In genomic region chr11:2298795-2299747, GRCh38 we compare ENCODE assay signal across 8 cellular contexts. TPM values are rescaled to one million over a fixed set of nuclear protein-coding genes. Genes with fewer than 3 reads are reported as not detected.
DNase-seq lines count a peak whose midpoint lies in the region; ATAC-seq and TF ChIP-seq lines count a peak whose summit lies in the region.

No MANE protein-coding gene starts in this region.

- H3K4me3 ChIP-seq in mucosa of descending colon, result no peak overlapping the region
- H3K4me3 ChIP-seq in GM23248, result no peak overlapping the region

- peaks cover 6% of the 10 kb centered on the region; the same call in 1 of the 2 replicates for H3K27me3 ChIP-seq in GM23248 (replicated peaks; ENCODE audit: insufficient read depth)

- peak; percentile 15 for TF ChIP-seq CTCF in GM10248 (IDR thresholded peaks at IDR 0.05; ENCODE audit: control extremely low read depth, extremely low read depth, low read depth, missing control alignments)
- TF ChIP-seq CTCF in brain (conservative IDR thresholded peaks at IDR 0.05), result peak; percentile 55 to 64
- TF ChIP-seq CTCF in mucosa of descending colon (IDR thresholded peaks at IDR 0.05), result no peak

- H3K27ac Mint-ChIP-seq in brain, result peak overlapping the region in 1 of 5 experiments; percentile 60

- H3K4me1 ChIP-seq in mucosa of descending colon (ENCODE audit: low read depth) (no peaks in the 10 kb centered on the region), GM23248 (ENCODE audit: insufficient read depth) (no peaks in the 10 kb centered on the region)

- H3K9me3 Mint-ChIP-seq in brain, result peaks cover 0 to 1% (median 0%) of the 10 kb centered on the region in 5 experiments

- CTCF ChIA-PET in GM10248 (lab: Yijun Ruan, JAX), result interaction anchor here (1.0 to 17.1 kb wide), 3 partner anchors 11 to 122 kb away, joined by 3 to 485 read pairs (median 8); no protein-coding TSS in a partner anchor

- peaks cover 14% of the 10 kb centered on the region for H3K27me3 Mint-ChIP-seq in brain

- in situ Hi-C loops in GM23248 (cut with MboI), result loop anchor here (10.0 to 25.0 kb wide), 2 partner anchors 112 to 126 kb away; no protein-coding TSS in a partner anchor

- H3K79me2 ChIP-seq in GM23248 (ENCODE audit: insufficient read depth), result no peaks in the 10 kb centered on the region

- no peaks in the 10 kb centered on the region for H3K9me2 ChIP-seq in GM23248 (ENCODE audit: insufficient read depth)

- no peaks in the 10 kb centered on the region for H4K20me1 ChIP-seq in GM23248 (ENCODE audit: insufficient read depth)

- ATAC-seq in mucosa of descending colon (peak; percentile 26), HG03432 (IDR thresholded peaks at IDR 0.05; ENCODE audit: unreplicated experiment) (no peak), GM21529 (IDR thresholded peaks at IDR 0.05; ENCODE audit: unreplicated experiment) (no peak)

- H3K9me3 ChIP-seq in mucosa of descending colon (no peaks in the 10 kb centered on the region), GM23248 (ENCODE audit: low read depth) (no peaks in the 10 kb centered on the region)

- intact Hi-C loops in mucosa of descending colon (cut with DNase I, micrococcal nuclease), result loop anchor here (10.0 kb wide), 2 partner anchors 94 to 104 kb away; no protein-coding TSS in a partner anchor

- no peaks in the 10 kb centered on the region for H3K36me3 Mint-ChIP-seq in brain

- H3F3A ChIP-seq in GM23248 (ENCODE audit: insufficient read depth), result no peaks in the 10 kb centered on the region

- H3K4me2 ChIP-seq in GM23248 (ENCODE audit: unreplicated experiment), result no peak overlapping the region

- H2AFZ ChIP-seq in GM23248, result no peak overlapping the region

- DNase-seq in GM10248 (ENCODE audit: extremely low spot score) (no peak), NCI-H1105 (lab: John Stamatoyannopoulos, UW) (peak; percentile 7), mucosa of descending colon (peak; percentile 22 to 52 (median 51)), GM23248 (no peak), Ammon's horn (ENCODE audit: low spot score) (no peak)

- no peak overlapping the region for H3K4me3 Mint-ChIP-seq in brain

- POLR2A ChIA-PET in GM10248 (lab: Yijun Ruan, JAX), result no interaction called here

- no peaks in the 10 kb centered on the region for H3K36me3 ChIP-seq in mucosa of descending colon (ENCODE audit: low read depth)
- H3K36me3 ChIP-seq in GM23248 (ENCODE audit: low read depth), result no peaks in the 10 kb centered on the region

- no peak overlapping the region for H3K27ac ChIP-seq in GM23248

- no peak overlapping the region for H3K9ac ChIP-seq in GM23248

- peaks cover 7% of the 10 kb centered on the region for H3K4me1 Mint-ChIP-seq in brain

- 52 to 55% methylated on average over 17 to 18 of the region's 18 CpGs for WGBS in GM23248 (ENCODE audit: low coverage in 1 of 2, low lambda C conversion rate in 2 of 2, missing lambda C conversion rate in 2 of 2), 2 experiments

RNA-seq across cellular contexts. Expression of gene C11orf21, which starts 2.6 kb away (rescaled TPM):
- polyA plus RNA-seq in brain (ENCODE audit: insufficient read depth, low read depth, low replicate concordance) (not detected), GM23248 (2016; fragmentation: Nextera tagmentation; extraction: Ambion mirVana) (not detected in 2 replicates)
- 1 to 10 TPM in 2 of 3 donors, under 1 TPM in 1; 0.35 to 2.3 (median 1.9) TPM for total RNA-seq in mucosa of descending colon
- total RNA-seq in GM23248 (2014; rRNA removed; shearing (Covaris generic)), result not detected in 2 replicates

RNA-seq across cellular contexts. Expression of gene TSPAN32, which starts 2.7 kb away (rescaled TPM):
- polyA plus RNA-seq in brain (ENCODE audit: insufficient read depth, low read depth, low replicate concordance), result not detected
- total RNA-seq in mucosa of descending colon, result 1 to 10 TPM; 1.2 to 2.8 (median 2.6) TPM
- not detected in 2 replicates for total RNA-seq in GM23248 (2014; rRNA removed; shearing (Covaris generic))
- not detected in 2 replicates for polyA plus RNA-seq in GM23248 (2016; fragmentation: Nextera tagmentation; extraction: Ambion mirVana)

RNA-seq across cellular contexts. Expression of gene ASCL2, which starts 28.7 kb away (rescaled TPM):
- polyA plus RNA-seq in brain (ENCODE audit: insufficient read depth, low read depth, low replicate concordance), result 6.5 TPM
- 1 to 10 TPM; 2.6 to 8.4 (median 8.1) TPM for total RNA-seq in mucosa of descending colon
- not detected in 2 replicates for total RNA-seq in GM23248 (2014; rRNA removed; shearing (Covaris generic))
- not detected in 2 replicates for polyA plus RNA-seq in GM23248 (2016; fragmentation: Nextera tagmentation; extraction: Ambion mirVana)

Comparison
In these comparisons a context has a peak if more than half of its experiments do, and no peak if none do; other contexts are left out.
1. DNase-seq: peak in NCI-H1105 (single experiment) and mucosa of descending colon (3 of 3); none in GM10248 (single experiment), GM23248 (single experiment) and Ammon's horn (single experiment).